In genomic region chr9:32635362-32635761, GRCh38 we compare ENCODE assay signal across 28 cellular contexts. TPM values are rescaled to one million over a fixed set of nuclear protein-coding genes. Genes with fewer than 3 reads are reported as not detected.
"Had no signal": no experiment of that assay in that cellular context is flagged by ENCODE, and none has a peak within 500 bp of the region (broad histone marks: within the 10 kb centered on the region; RNA-seq: fewer than 3 reads in every experiment).

Gene TAF1L (minus strand): TSS chr9:32635669. CDS start chr9:32635579, 90 bp downstream.

- ATAC-seq: stimulated activated effector memory CD8-positive, alpha-beta T cell treated with anti-CD3 and anti-CD28 coated beads, Interleukin-12 subunit alpha, Interleukin-12 subunit beta, amount 100 ng/mL, for 72 hours; stimulated activated memory B cell treated with anti-CD40 and anti-IgM and Interleukin-4, amounts not matched to agents 10 μg/mL and 1 μg/mL and 100 μg/mL, for 72 hours; stimulated activated naive B cell treated with anti-CD40 and anti-IgM and Interleukin-4, amounts not matched to agents 10 μg/mL and 1 μg/mL and 100 μg/mL, for 72 hours; stimulated activated naive CD8-positive, alpha-beta T cell treated with anti-CD3 and anti-CD28 coated beads, Interleukin-15, amount 100 ng/mL, for 72 hours; stimulated activated naive CD8-positive, alpha-beta T cell treated with anti-CD3 and anti-CD28 coated beads, Interleukin-15, Interleukin-2, amounts not matched to agents 100 U/mL and 50 U/mL, for 24 hours; upper lobe of right lung had no signal

- H3K27me3 ChIP-seq: stomach, suprapubic skin, thyroid gland, tibial artery, tibial nerve, transverse colon, upper lobe of left lung, upper lobe of right lung, uterus, vagina had no signal

- H3K36me3 ChIP-seq: stomach, suprapubic skin, thoracic aorta, thyroid gland, tibial artery, tibial nerve, transverse colon, upper lobe of left lung, upper lobe of right lung, uterus, vagina had no signal

- H3K27ac ChIP-seq: stomach, suprapubic skin, thoracic aorta, thyroid gland, tibial artery, tibial nerve, transverse colon, upper lobe of left lung, upper lobe of right lung, uterus, vagina had no signal

- DNase-seq: stimulated activated CD4-positive, alpha-beta T cell treated with anti-CD3 and anti-CD28 coated beads, Interleukin-2, amount 100 ng/mL, for 48 hours; stimulated activated CD4-positive, alpha-beta T cell treated with anti-CD3 and anti-CD28 coated beads, Interleukin-4, amount 100 ng/mL, for 1 hour; stimulated activated CD4-positive, alpha-beta T cell treated with anti-CD3 and anti-CD28 coated beads, Interleukin-4, amount 100 ng/mL, for 24 hours; stimulated activated CD4-positive, alpha-beta T cell treated with anti-CD3 and anti-CD28 coated beads, Interleukin-4, amount 100 ng/mL, for 4 hours; stimulated activated CD8-positive, alpha-beta memory T cell treated with anti-CD3 and anti-CD28 coated beads, Interleukin-4, amount 100 ng/mL, for 48 hours; stimulated activated naive B cell treated with anti-CD40 and anti-IgM and Interleukin-4, amounts not matched to agents 10 μg/mL and 1 μg/mL and 100 μg/mL, for 72 hours; stimulated activated naive CD4-positive, alpha-beta T cell; stimulated activated naive CD4-positive, alpha-beta T cell treated with Interleukin-2 at 50 U/mL for 16 hours; stimulated activated naive CD8-positive, alpha-beta T cell treated with anti-CD3 and anti-CD28 coated beads, Interleukin-15, amount 100 ng/mL, for 72 hours; stimulated activated naive CD8-positive, alpha-beta T cell treated with anti-CD3 and anti-CD28 coated beads, Interleukin-15, Interleukin-2, amounts not matched to agents 100 U/mL and 50 U/mL, for 24 hours; stomach; substantia nigra; thyroid gland; tibial artery; transverse colon; trophoblast cell; upper lobe of right lung; uterus had no signal

- H3K4me1 ChIP-seq: stomach, suprapubic skin, thyroid gland, tibial artery, tibial nerve, transverse colon, upper lobe of left lung, upper lobe of right lung, uterus, vagina had no signal

- H3K4me3 ChIP-seq: stomach, suprapubic skin, thoracic aorta, thyroid gland, tibial artery, tibial nerve, transverse colon, upper lobe of left lung, upper lobe of right lung, uterus, vagina had no signal

- H3K9me3 ChIP-seq: suprapubic skin, thoracic aorta, thyroid gland, tibial artery, transverse colon, upper lobe of left lung, upper lobe of right lung, uterus, vagina had no signal

- FAIRE-seq: urothelium cell line had no signal

RNA-seq across cellular contexts. Expression of gene TAF1L, which starts in this region (rescaled TPM):
- total RNA-seq: stomach, thoracic aorta, transverse colon, upper lobe of left lung, upper lobe of right lung, ureter, urinary bladder, vagina had no signal
- polyA plus RNA-seq: stomach had no signal
